7 cellular contexts compared by ENCODE assay signal in genomic region chr1:1318131-1318652, GRCh38. TPM values are rescaled to one million over a fixed set of nuclear protein-coding genes. Genes with fewer than 3 reads are reported as not detected.
DNase-seq lines count a peak whose midpoint lies in the region; ATAC-seq and TF ChIP-seq lines count a peak whose summit lies in the region.
"Had no signal": no experiment of that assay in that cellular context is flagged by ENCODE, and none has a peak within 500 bp of the region (broad histone marks: within the 10 kb centered on the region; RNA-seq: fewer than 3 reads in every experiment).

No MANE protein-coding gene starts in this region.

- no peaks in the 10 kb centered on the region for H3K27me3 ChIP-seq in endodermal cell (ENCODE audit: control insufficient read depth, insufficient read depth, low read length, poor library complexity, severe bottlenecking)

- H3K4me1 ChIP-seq in endodermal cell (ENCODE audit: control insufficient read depth, insufficient read depth, low read length): no peaks in the 10 kb centered on the region

- 92 to 97% methylated on average over 5 to 9 of the region's 9 CpGs for WGBS in endodermal cell (ENCODE audit: insufficient coverage in 1 of 2, insufficient read length in 1 of 2), 2 experiments

- ATAC-seq in GM19328 (IDR thresholded peaks at IDR 0.05; ENCODE audit: unreplicated experiment): no peak

- POLR2A ChIA-PET in activated CD4-positive, alpha-beta memory T cell treated with anti-CD3 and anti-CD28 coated beads, Interleukin-2, amount 10 ng/mL, durations not matched to agents 7 days and 5 days (lab: Charles Lee): no interaction called here

- H3K36me3 Mint-ChIP-seq in activated CD4-positive, alpha-beta memory T cell treated with anti-CD3 and anti-CD28 coated beads, Interleukin-2, amount 10 ng/mL, durations not matched to agents 7 days and 5 days (ENCODE audit: low read depth): peaks cover 33% of the 10 kb centered on the region
- peaks cover 37% of the 10 kb centered on the region for H3K36me3 Mint-ChIP-seq in endodermal cell (ENCODE audit: low read depth)

- DNase-seq in H4 (ENCODE audit: low spot score): peak; percentile 91
- DNase-seq in amniotic epithelial cell (ENCODE audit: low read depth): peak; percentile 94
- peak; percentile 35 for DNase-seq in middle frontal gyrus (ENCODE audit: extremely low spot score, low spot score)
- no peak for DNase-seq in activated CD4-positive, alpha-beta memory T cell treated with anti-CD3 and anti-CD28 coated beads, Interleukin-2, amount 10 ng/mL, durations not matched to agents 7 days and 5 days
- DNase-seq in endodermal cell: no peak

- peaks cover 45% of the 10 kb centered on the region for H3K36me3 ChIP-seq in endodermal cell (ENCODE audit: control insufficient read depth, insufficient read depth, low read length)

- peaks cover 21% of the 10 kb centered on the region for H3K4me1 Mint-ChIP-seq in activated CD4-positive, alpha-beta memory T cell treated with anti-CD3 and anti-CD28 coated beads, Interleukin-2, amount 10 ng/mL, durations not matched to agents 7 days and 5 days
- H3K4me1 Mint-ChIP-seq in endodermal cell: peaks cover 3% of the 10 kb centered on the region

- H3K27ac ChIP-seq in endodermal cell (ENCODE audit: low read depth, low read length): no peak overlapping the region

- no peak overlapping the region for H3K4me3 ChIP-seq in endodermal cell (ENCODE audit: low read length)

- no peak for TF ChIP-seq CTCF in endodermal cell (conservative IDR thresholded peaks at IDR 0.05)

- no peaks in the 10 kb centered on the region for H3K27me3 Mint-ChIP-seq in activated CD4-positive, alpha-beta memory T cell treated with anti-CD3 and anti-CD28 coated beads, Interleukin-2, amount 10 ng/mL, durations not matched to agents 7 days and 5 days
- H3K27me3 Mint-ChIP-seq in endodermal cell (ENCODE audit: insufficient read depth): no peaks in the 10 kb centered on the region
- H3K27me3 Mint-ChIP-seq: IgD-negative memory B cell had no signal

- CTCF ChIA-PET in activated CD4-positive, alpha-beta memory T cell treated with anti-CD3 and anti-CD28 coated beads, Interleukin-2, amount 10 ng/mL, durations not matched to agents 7 days and 5 days (lab: Charles Lee): no interaction called here

- H3K9me3 ChIP-seq in endodermal cell (ENCODE audit: control insufficient read depth, low read length): no peaks in the 10 kb centered on the region

- no peak overlapping the region for H3K4me3 Mint-ChIP-seq in activated CD4-positive, alpha-beta memory T cell treated with anti-CD3 and anti-CD28 coated beads, Interleukin-2, amount 10 ng/mL, durations not matched to agents 7 days and 5 days
- H3K4me3 Mint-ChIP-seq in endodermal cell: no peak overlapping the region

- no peaks in the 10 kb centered on the region for H3K9me3 Mint-ChIP-seq in activated CD4-positive, alpha-beta memory T cell treated with anti-CD3 and anti-CD28 coated beads, Interleukin-2, amount 10 ng/mL, durations not matched to agents 7 days and 5 days
- no peaks in the 10 kb centered on the region for H3K9me3 Mint-ChIP-seq in endodermal cell
- H3K9me3 Mint-ChIP-seq: IgD-negative memory B cell had no signal

- H3K27ac Mint-ChIP-seq in activated CD4-positive, alpha-beta memory T cell treated with anti-CD3 and anti-CD28 coated beads, Interleukin-2, amount 10 ng/mL, durations not matched to agents 7 days and 5 days: no peak overlapping the region
- H3K27ac Mint-ChIP-seq in endodermal cell: no peak overlapping the region
- H3K27ac Mint-ChIP-seq: IgD-negative memory B cell had no signal

- H3K9ac ChIP-seq in endodermal cell (ENCODE audit: extremely low read depth, low read length, poor library complexity, severe bottlenecking): no peak overlapping the region

RNA-seq across cellular contexts. Expression of gene INTS11, which starts 6.3 kb away (rescaled TPM):
- 76.9 and 88.3 TPM in 2 replicates for total RNA-seq in H4 (2014; rRNA removed; shearing (Covaris generic))
- total RNA-seq in activated CD4-positive, alpha-beta memory T cell treated with anti-CD3 and anti-CD28 coated beads, Interleukin-2, amount 10 ng/mL, durations not matched to agents 7 days and 5 days: 100 to 1,000 TPM; 109 to 111 TPM
- total RNA-seq in endodermal cell: 100 to 1,000 TPM; 146 to 153 TPM
- polyA plus RNA-seq in endodermal cell (2013, experiment 1 of 2): 107 TPM
- polyA plus RNA-seq in endodermal cell (2013, experiment 2 of 2): 92.4 TPM

RNA-seq across cellular contexts. Expression of gene CPTP, which starts 6.4 kb away (rescaled TPM):
- total RNA-seq in H4 (2014; rRNA removed; shearing (Covaris generic)): 12.0 and 18.5 TPM in 2 replicates
- total RNA-seq in activated CD4-positive, alpha-beta memory T cell treated with anti-CD3 and anti-CD28 coated beads, Interleukin-2, amount 10 ng/mL, durations not matched to agents 7 days and 5 days: 10 to 100 TPM; 19.8 to 21.9 TPM
- 10 to 100 TPM; 12.0 to 13.6 TPM for total RNA-seq in endodermal cell
- 12.8 TPM for polyA plus RNA-seq in endodermal cell (2013, experiment 1 of 2)
- polyA plus RNA-seq in endodermal cell (2013, experiment 2 of 2): 11.3 TPM

RNA-seq across cellular contexts. Expression of gene PUSL1, which starts 9.8 kb away (rescaled TPM):
- total RNA-seq in H4 (2014; rRNA removed; shearing (Covaris generic)): 24.7 and 29.3 TPM in 2 replicates
- 10 to 100 TPM; 17.9 to 20.0 TPM for total RNA-seq in activated CD4-positive, alpha-beta memory T cell treated with anti-CD3 and anti-CD28 coated beads, Interleukin-2, amount 10 ng/mL, durations not matched to agents 7 days and 5 days
- total RNA-seq in endodermal cell: 10 to 100 TPM; 21.7 to 23.8 TPM
- 18.6 TPM for polyA plus RNA-seq in endodermal cell (2013, experiment 1 of 2)
- polyA plus RNA-seq in endodermal cell (2013, experiment 2 of 2): 18.3 TPM

RNA-seq across cellular contexts. Expression of gene ACAP3, which starts 10.5 kb away (rescaled TPM):
- total RNA-seq in H4 (2014; rRNA removed; shearing (Covaris generic)): 10.6 and 16.6 TPM in 2 replicates
- total RNA-seq in activated CD4-positive, alpha-beta memory T cell treated with anti-CD3 and anti-CD28 coated beads, Interleukin-2, amount 10 ng/mL, durations not matched to agents 7 days and 5 days: 10 to 100 TPM; 64.4 to 72.3 TPM
- total RNA-seq in endodermal cell: 10 to 100 TPM; 36.8 to 43.5 TPM
- 82.9 TPM for polyA plus RNA-seq in endodermal cell (2013, experiment 1 of 2)
- 63.3 TPM for polyA plus RNA-seq in endodermal cell (2013, experiment 2 of 2)

RNA-seq across cellular contexts. Expression of gene TAS1R3, which starts 12.9 kb away (rescaled TPM):
- total RNA-seq in H4 (2014; rRNA removed; shearing (Covaris generic)): not detected in 2 replicates
- total RNA-seq in activated CD4-positive, alpha-beta memory T cell treated with anti-CD3 and anti-CD28 coated beads, Interleukin-2, amount 10 ng/mL, durations not matched to agents 7 days and 5 days: under 1 TPM; 0.75 to 0.78 TPM
- total RNA-seq in endodermal cell: under 1 TPM; 0.09 to 0.35 TPM
- polyA plus RNA-seq in endodermal cell (2013, experiment 1 of 2): 0.21 TPM
- polyA plus RNA-seq in endodermal cell (2013, experiment 2 of 2): 0.21 TPM

Comparison
In these comparisons a context has a peak if more than half of its experiments do, and no peak if none do; other contexts are left out.
1. DNase-seq: peak in H4 (single experiment), amniotic epithelial cell (single experiment) and middle frontal gyrus (single experiment); none in activated CD4-positive, alpha-beta memory T cell treated with anti-CD3 and anti-CD28 coated beads, Interleukin-2, amount 10 ng/mL, durations not matched to agents 7 days and 5 days (single experiment) and endodermal cell (single experiment).